Comparison of ENCODE assay signal across 12 cellular contexts in genomic region chr16:4110065-4110464, GRCh38.
"Had no signal": no experiment of that assay in that cellular context is flagged by ENCODE, and none has a peak within 500 bp of the region (broad histone marks: within the 10 kb centered on the region; RNA-seq: fewer than 3 reads in every experiment).

No MANE protein-coding gene starts in this region.

- H3K9me3 Mint-ChIP-seq: activated naive CD4-positive, alpha-beta T cell treated with anti-CD3 and anti-CD28 coated beads, Interleukin-2, amount 50 U/mL, for 72 hours; activated T-helper 2 cell treated with anti-CD3 and anti-CD28 coated beads, Interferon-gamma antibody, Interleukin-2, Interleukin-4, amounts not matched to agents 10 μg/mL and 5 μg/mL and 100 μg/mL, durations not matched to agents 14 hours and 24 hours and 36 hours; dendritic cell treated with granulocyte-macrophage colony-stimulating factor and Interleukin-4, amounts not matched to agents 40 ng/mL and 50 ng/mL, for 4 days; effector memory CD8-positive, alpha-beta T cell; T-helper 1 cell treated with Interleukin-12 subunit alpha and Interleukin-12 subunit beta and Interleukin-4 antibody, amounts not matched to agents 30 μg/mL and 1 μg/mL, for 36 hours had no signal

- ATAC-seq: activated naive CD4-positive, alpha-beta T cell treated with anti-CD3 and anti-CD28 coated beads, Interleukin-2, amount 50 U/mL, for 72 hours; effector memory CD8-positive, alpha-beta T cell; SK-N-SH treated with all-trans-retinoic acid at 6 μM for 48 hours had no signal

- H3K9me3 ChIP-seq: tibial nerve had no signal

- H3K4me3 Mint-ChIP-seq: dendritic cell treated with granulocyte-macrophage colony-stimulating factor and Interleukin-4, amounts not matched to agents 40 ng/mL and 50 ng/mL, for 4 days; T-helper 1 cell treated with Interleukin-12 subunit alpha and Interleukin-12 subunit beta and Interleukin-4 antibody, amounts not matched to agents 30 μg/mL and 1 μg/mL, for 36 hours had no signal

- H3K27ac ChIP-seq: epithelial cell of prostate, parathyroid adenoma, skin epidermis had no signal

- H3K4me3 ChIP-seq: skin epidermis, tibial nerve had no signal

- H2AFZ ChIP-seq: parathyroid adenoma had no signal

- H3K27ac Mint-ChIP-seq: activated T-helper 2 cell treated with anti-CD3 and anti-CD28 coated beads, Interferon-gamma antibody, Interleukin-2, Interleukin-4, amounts not matched to agents 10 μg/mL and 5 μg/mL and 100 μg/mL, durations not matched to agents 14 hours and 24 hours and 36 hours; dendritic cell treated with granulocyte-macrophage colony-stimulating factor and Interleukin-4, amounts not matched to agents 40 ng/mL and 50 ng/mL, for 4 days; T-helper 1 cell treated with Interleukin-12 subunit alpha and Interleukin-12 subunit beta and Interleukin-4 antibody, amounts not matched to agents 30 μg/mL and 1 μg/mL, for 36 hours had no signal

- H3K27me3 Mint-ChIP-seq: effector memory CD8-positive, alpha-beta T cell had no signal

- DNase-seq: amniotic stem cell; effector memory CD8-positive, alpha-beta T cell; retina had no signal

- H3K27me3 ChIP-seq: tibial nerve had no signal

- H3K9ac ChIP-seq: parathyroid adenoma had no signal
